In the genomic region with DNA sequence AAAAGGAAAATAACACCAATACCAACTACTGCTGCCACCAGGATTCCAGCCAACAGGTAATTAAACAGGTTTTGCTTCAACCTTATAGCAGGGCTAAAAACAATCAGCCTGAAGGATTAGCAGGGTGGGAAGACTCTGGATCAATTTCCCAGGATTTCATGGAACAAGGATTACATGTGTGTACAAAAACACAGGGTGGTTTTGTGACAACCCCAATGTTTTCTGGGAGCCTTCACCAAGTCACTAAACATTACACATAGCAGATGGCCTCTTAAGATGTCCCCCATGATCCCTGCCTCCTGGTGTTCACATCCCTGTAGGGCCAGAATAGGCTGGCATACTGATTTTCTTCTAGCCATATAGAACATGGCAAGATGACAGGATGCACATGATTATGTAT, we compare ENCODE assay signal across 23 cellular contexts.
"Had no signal": no experiment of that assay in that cellular context is flagged by ENCODE, and none has a peak within 500 bp of the region (broad histone marks: within the 10 kb centered on the region; RNA-seq: fewer than 3 reads in every experiment).

No MANE protein-coding gene starts in this region.

- H3K27me3 ChIP-seq: left lung, ovary, right atrium auricular region, right lobe of liver, stomach, testis, thyroid gland, transverse colon, upper lobe of left lung, vagina had no signal

- DNase-seq: hippocampal formation; left colon; left lung; midbrain; mucosa of descending colon; naive thymus-derived CD4-positive, alpha-beta T cell; ovary; right lobe of liver; stimulated activated CD4-positive, alpha-beta T cell treated with anti-CD3 and anti-CD28 coated beads, Interleukin-12 subunit alpha, Interleukin-12 subunit beta, amount 100 ng/mL, for 4 hours; stimulated activated CD4-positive, alpha-beta T cell treated with anti-CD3 and anti-CD28 coated beads, Interleukin-15, amount 100 ng/mL, for 24 hours; stimulated activated CD4-positive, alpha-beta T cell treated with anti-CD3 and anti-CD28 coated beads, Interleukin-2, amount 100 ng/mL, for 24 hours; stimulated activated CD4-positive, alpha-beta T cell treated with anti-CD3 and anti-CD28 coated beads, Interleukin-4, amount 100 ng/mL, for 1 hour; stimulated activated naive B cell treated with anti-CD40 and anti-IgM and Interleukin-4, amounts not matched to agents 10 μg/mL and 1 μg/mL and 100 μg/mL, for 72 hours; stimulated activated naive CD8-positive, alpha-beta T cell treated with anti-CD3 and anti-CD28 coated beads, Interleukin-15, Interleukin-2, amounts not matched to agents 100 U/mL and 50 U/mL, for 24 hours; stomach; testis; thyroid gland; transverse colon; upper lobe of left lung had no signal

- ATAC-seq: left colon; left lung; mucosa of descending colon; naive thymus-derived CD4-positive, alpha-beta T cell; natural killer cell treated with Interleukin-12 subunit alpha and Interleukin-12 subunit beta and Interleukin-15 and Interleukin-18, amount 100 ng/mL, for 72 hours; right lobe of liver; stimulated activated naive B cell treated with anti-CD40 and anti-IgM and Interleukin-4, amounts not matched to agents 10 μg/mL and 1 μg/mL and 100 μg/mL, for 72 hours; stimulated activated naive CD8-positive, alpha-beta T cell treated with anti-CD3 and anti-CD28 coated beads, Interleukin-15, Interleukin-2, amounts not matched to agents 100 U/mL and 50 U/mL, for 24 hours had no signal

- H3K9me3 ChIP-seq: left lung, mucosa of descending colon, ovary, right atrium auricular region, right lobe of liver, stomach, testis, thyroid gland, transverse colon, upper lobe of left lung, vagina had no signal

- H3K4me3 ChIP-seq: left lung, lung, mucosa of descending colon, ovary, right atrium auricular region, right lobe of liver, stomach, testis, thyroid gland, transverse colon, upper lobe of left lung, vagina had no signal

- H3K4me1 ChIP-seq: left lung, right atrium auricular region, right lobe of liver, stomach, transverse colon, upper lobe of left lung, vagina had no signal

- H3K36me3 ChIP-seq: left lung, ovary, right atrium auricular region, right lobe of liver, stomach, thyroid gland, transverse colon, upper lobe of left lung, vagina had no signal

- H3K27ac ChIP-seq: left lung, ovary, right atrium auricular region, right lobe of liver, stomach, testis, thyroid gland, transverse colon, upper lobe of left lung, vagina had no signal
